8 cellular contexts compared by ENCODE assay signal in genomic region chr7:102433319-102434038, GRCh38. TPM values are rescaled to one million over a fixed set of nuclear protein-coding genes. Genes with fewer than 3 reads are reported as not detected.
DNase-seq lines count a peak whose midpoint lies in the region; ATAC-seq and TF ChIP-seq lines count a peak whose summit lies in the region.

TSS of gene ORAI2 (plus strand) at chr7:102433575. CDS start at chr7:102438957, 5,382 bp downstream.

- H3K36me3 ChIP-seq in right lobe of liver, result no peaks in the 10 kb centered on the region

- DNase-seq in NCI-H1694 treated with DMSO at 0.1 percent for 48 hours (lab: John Stamatoyannopoulos, UW) (peak; percentile 12), NCI-H1694 (lab: John Stamatoyannopoulos, UW) (no peak), NCI-H2227 treated with DMSO at 0.1 percent for 48 hours (lab: John Stamatoyannopoulos, UW) (peak; percentile 45), dermis blood vessel endothelial cell (peak; percentile 78), right lobe of liver (peak; percentile 84 to 91 (median 89))
- peak; percentile 79 to 85 for DNase-seq in activated CD4-positive, alpha-beta T cell treated with anti-CD3 and anti-CD28 coated beads, Interleukin-2, amount 50 U/mL, for 4 hours
- peak; percentile 86 for DNase-seq in stimulated activated CD4-positive, alpha-beta T cell treated with anti-CD3 and anti-CD28 coated beads, Interleukin-4, amount 100 ng/mL, for 24 hours

- H3K9me3 ChIP-seq in right lobe of liver, result no peaks in the 10 kb centered on the region

- H3K4me1 ChIP-seq in right lobe of liver, result peaks cover 0 to 24% (median 3%) of the 10 kb centered on the region in 4 donors

- intact Hi-C loops in right lobe of liver (cut with DNase I), result no loop called here

- WGBS in right lobe of liver (ENCODE audit: insufficient coverage, low coverage, low lambda C conversion rate, missing lambda C conversion rate), result no CpG with 5 or more reads among the region's 83 CpGs

- peak within 1 kb of the TSS; percentile 55 to 70 (median 59) for H3K4me3 ChIP-seq in right lobe of liver

- no peak for TF ChIP-seq POLR2A in right lobe of liver (IDR thresholded peaks at IDR 0.05)

- peak; percentile 58 for ATAC-seq in HG02870 (IDR thresholded peaks at IDR 0.05; ENCODE audit: unreplicated experiment)
- ATAC-seq in right lobe of liver, result peak; percentile 77 to 88 (median 84)

- H3K27ac ChIP-seq in right lobe of liver, result peak within 1 kb of the TSS; percentile 56 to 69 (median 66)

- no peaks in the 10 kb centered on the region for H3K27me3 ChIP-seq in right lobe of liver

- no peak for TF ChIP-seq CTCF in right lobe of liver (IDR thresholded peaks at IDR 0.05)

RNA-seq across cellular contexts. Expression of gene ORAI2, which starts in this region (rescaled TPM):
- total RNA-seq in dermis blood vessel endothelial cell (94.3 and 147 TPM in 2 replicates), right lobe of liver (1 to 10 TPM; 1.2 to 4.2 (median 2.6) TPM)

Comparison
In these comparisons a context has a peak if more than half of its experiments do, and no peak if none do; other contexts are left out.
1. RNA of gene ORAI2 (total RNA-seq): 94.3 to 147 TPM in dermis blood vessel endothelial cell; 1.2 to 4.2 TPM in right lobe of liver; every median in the first group is over 10 times any median in the second.